ENCODE assay signal across 25 cellular contexts in genomic region chr20:57210054-57210910, GRCh38. TPM values are rescaled to one million over a fixed set of nuclear protein-coding genes. Genes with fewer than 3 reads are reported as not detected.
DNase-seq lines count a peak whose midpoint lies in the region; ATAC-seq and TF ChIP-seq lines count a peak whose summit lies in the region.
"Had no signal": no experiment of that assay in that cellular context is flagged by ENCODE, and none has a peak within 500 bp of the region (broad histone marks: within the 10 kb centered on the region; RNA-seq: fewer than 3 reads in every experiment).

No MANE protein-coding gene starts in this region.

- H3K36me3 Mint-ChIP-seq in natural killer cell treated with Interleukin-12 subunit alpha and Interleukin-12 subunit beta and Interleukin-15 and Interleukin-18, amount 100 ng/mL, for 72 hours, result no peaks in the 10 kb centered on the region
- no peaks in the 10 kb centered on the region for H3K36me3 Mint-ChIP-seq in natural killer cell
- peaks cover 0 to 3% of the 10 kb centered on the region in 2 donors for H3K36me3 Mint-ChIP-seq in stimulated activated naive B cell treated with anti-CD40 and anti-IgM and Interleukin-4, amounts not matched to agents 10 μg/mL and 1 μg/mL and 100 μg/mL, for 72 hours
- H3K36me3 Mint-ChIP-seq: activated naive CD4-positive, alpha-beta T cell treated with anti-CD3 and anti-CD28 coated beads, Interleukin-2, amount 10 ng/mL, durations not matched to agents 7 days and 5 days had no signal

- intact Hi-C loops in natural killer cell (cut with micrococcal nuclease), result no loop called here

- H3K9me3 ChIP-seq in osteoblast (ENCODE audit: low read depth, low read length), result no peaks in the 10 kb centered on the region
- H3K9me3 ChIP-seq: uterus had no signal

- H3K36me3 ChIP-seq in osteoblast (ENCODE audit: insufficient read depth, low read length), result no peaks in the 10 kb centered on the region
- H3K36me3 ChIP-seq: breast epithelium, uterus had no signal

- DNase-seq in natural killer cell treated with Interleukin-12 subunit alpha and Interleukin-12 subunit beta and Interleukin-15 and Interleukin-18, amount 100 ng/mL, for 72 hours (ENCODE audit: low spot score), result peak; percentile 15
- DNase-seq in natural killer cell (no peak), left lobe of liver (ENCODE audit: low spot score) (peak; percentile 70), osteoblast (ENCODE audit: insufficient read length, low spot score, missing footprints) (peak; percentile 26)
- no peak for DNase-seq in stimulated activated naive B cell treated with anti-CD40 and anti-IgM and Interleukin-4, amounts not matched to agents 10 μg/mL and 1 μg/mL and 100 μg/mL, for 72 hours
- no peak for DNase-seq in activated CD8-positive, alpha-beta memory T cell treated with anti-CD3 and anti-CD28 coated beads, Interleukin-2, amount 50 U/mL, for 48 hours
- DNase-seq: 8988T; activated naive CD4-positive, alpha-beta T cell treated with anti-CD3 and anti-CD28 coated beads, Interleukin-2, amount 10 ng/mL, durations not matched to agents 7 days and 5 days; effector CD8-positive, alpha-beta T cell; erythroblast; glutamatergic neuron; GOT3; mammary epithelial cell; NCI-H1092; NCI-H1694 treated with DMSO at 0.1 percent for 48 hours; NCI-H526 treated with DMSO at 0.1 percent for 48 hours; occipital lobe; retina; stimulated activated CD4-positive, alpha-beta T cell treated with anti-CD3 and anti-CD28 coated beads, Interleukin-2, amount 100 ng/mL, for 24 hours; SW 1271; T1000; uterus had no signal

- H3K4me2 ChIP-seq in osteoblast (ENCODE audit: insufficient read depth, low read length), result no peak overlapping the region

- H3K4me3 Mint-ChIP-seq in natural killer cell treated with Interleukin-12 subunit alpha and Interleukin-12 subunit beta and Interleukin-15 and Interleukin-18, amount 100 ng/mL, for 72 hours, result no peak overlapping the region
- no peak overlapping the region for H3K4me3 Mint-ChIP-seq in natural killer cell
- H3K4me3 Mint-ChIP-seq in stimulated activated naive B cell treated with anti-CD40 and anti-IgM and Interleukin-4, amounts not matched to agents 10 μg/mL and 1 μg/mL and 100 μg/mL, for 72 hours, result no peak overlapping the region
- H3K4me3 Mint-ChIP-seq: activated naive CD4-positive, alpha-beta T cell treated with anti-CD3 and anti-CD28 coated beads, Interleukin-2, amount 10 ng/mL, durations not matched to agents 7 days and 5 days had no signal

- TF ChIP-seq CTCF in natural killer cell (IDR thresholded peaks at IDR 0.05), result no peak
- no peak for TF ChIP-seq CTCF in osteoblast (IDR thresholded peaks at IDR 0.05; ENCODE audit: extremely low read depth, low read depth, low read length)

- H3K4me1 Mint-ChIP-seq in natural killer cell treated with Interleukin-12 subunit alpha and Interleukin-12 subunit beta and Interleukin-15 and Interleukin-18, amount 100 ng/mL, for 72 hours (ENCODE audit: low read depth in 2 of 2), result peaks cover 0 to 6% of the 10 kb centered on the region in 2 donors
- H3K4me1 Mint-ChIP-seq in natural killer cell, result peaks cover 5 to 6% of the 10 kb centered on the region in 2 donors
- peaks cover 0 to 1% of the 10 kb centered on the region in 2 donors for H3K4me1 Mint-ChIP-seq in stimulated activated naive B cell treated with anti-CD40 and anti-IgM and Interleukin-4, amounts not matched to agents 10 μg/mL and 1 μg/mL and 100 μg/mL, for 72 hours
- H3K4me1 Mint-ChIP-seq: activated naive CD4-positive, alpha-beta T cell treated with anti-CD3 and anti-CD28 coated beads, Interleukin-2, amount 10 ng/mL, durations not matched to agents 7 days and 5 days had no signal

- no peaks in the 10 kb centered on the region for H3K27me3 ChIP-seq in osteoblast (ENCODE audit: insufficient read depth, low read length)
- H3K27me3 ChIP-seq: breast epithelium, uterus had no signal

- no peak overlapping the region for H3K4me3 ChIP-seq in osteoblast (ENCODE audit: insufficient read depth, low read length)
- H3K4me3 ChIP-seq: breast epithelium, uterus had no signal

- H3K79me2 ChIP-seq in osteoblast (ENCODE audit: insufficient read depth, low read length), result no peaks in the 10 kb centered on the region

- no peaks in the 10 kb centered on the region for H3K4me1 ChIP-seq in osteoblast (ENCODE audit: insufficient read depth, low read length)
- H3K4me1 ChIP-seq: breast epithelium had no signal

- no peaks in the 10 kb centered on the region for H3K9me3 Mint-ChIP-seq in natural killer cell treated with Interleukin-12 subunit alpha and Interleukin-12 subunit beta and Interleukin-15 and Interleukin-18, amount 100 ng/mL, for 72 hours
- no peaks in the 10 kb centered on the region for H3K9me3 Mint-ChIP-seq in natural killer cell
- H3K9me3 Mint-ChIP-seq in stimulated activated naive B cell treated with anti-CD40 and anti-IgM and Interleukin-4, amounts not matched to agents 10 μg/mL and 1 μg/mL and 100 μg/mL, for 72 hours, result peaks cover 4 to 5% of the 10 kb centered on the region in 2 donors
- H3K9me3 Mint-ChIP-seq: activated naive CD4-positive, alpha-beta T cell treated with anti-CD3 and anti-CD28 coated beads, Interleukin-2, amount 10 ng/mL, durations not matched to agents 7 days and 5 days had no signal

- no peak for ATAC-seq in natural killer cell treated with Interleukin-12 subunit alpha and Interleukin-12 subunit beta and Interleukin-15 and Interleukin-18, amount 100 ng/mL, for 72 hours
- ATAC-seq in natural killer cell (no peak), left lobe of liver (peak; percentile 99), GM18868 (IDR thresholded peaks at IDR 0.05; ENCODE audit: unreplicated experiment) (no peak), GM19455 (IDR thresholded peaks at IDR 0.05; ENCODE audit: unreplicated experiment) (no peak)
- no peak for ATAC-seq in stimulated activated naive B cell treated with anti-CD40 and anti-IgM and Interleukin-4, amounts not matched to agents 10 μg/mL and 1 μg/mL and 100 μg/mL, for 72 hours (replicated peaks)

- H3K27me3 Mint-ChIP-seq in natural killer cell treated with Interleukin-12 subunit alpha and Interleukin-12 subunit beta and Interleukin-15 and Interleukin-18, amount 100 ng/mL, for 72 hours, result peaks cover 16 to 19% of the 10 kb centered on the region in 2 donors
- peaks cover 12 to 34% of the 10 kb centered on the region in 2 donors for H3K27me3 Mint-ChIP-seq in natural killer cell (ENCODE audit: low read depth in 2 of 2)
- peaks cover 12 to 26% of the 10 kb centered on the region in 2 donors for H3K27me3 Mint-ChIP-seq in stimulated activated naive B cell treated with anti-CD40 and anti-IgM and Interleukin-4, amounts not matched to agents 10 μg/mL and 1 μg/mL and 100 μg/mL, for 72 hours

- H3K27ac ChIP-seq in osteoblast (ENCODE audit: low read depth, low read length), result no peak overlapping the region
- H3K27ac ChIP-seq: breast epithelium, uterus had no signal

- no peaks in the 10 kb centered on the region for H4K20me1 ChIP-seq in osteoblast (ENCODE audit: insufficient read depth, low read length)

- no peak overlapping the region for H2AFZ ChIP-seq in osteoblast (ENCODE audit: low read length)

- no peak overlapping the region for H3K27ac Mint-ChIP-seq in natural killer cell treated with Interleukin-12 subunit alpha and Interleukin-12 subunit beta and Interleukin-15 and Interleukin-18, amount 100 ng/mL, for 72 hours
- no peak overlapping the region for H3K27ac Mint-ChIP-seq in natural killer cell
- H3K27ac Mint-ChIP-seq in stimulated activated naive B cell treated with anti-CD40 and anti-IgM and Interleukin-4, amounts not matched to agents 10 μg/mL and 1 μg/mL and 100 μg/mL, for 72 hours, result no peak overlapping the region
- H3K27ac Mint-ChIP-seq: activated naive CD4-positive, alpha-beta T cell treated with anti-CD3 and anti-CD28 coated beads, Interleukin-2, amount 10 ng/mL, durations not matched to agents 7 days and 5 days had no signal

RNA-seq across cellular contexts. Expression of gene BMP7, which starts 56.2 kb away (rescaled TPM):
- not detected for total RNA-seq in natural killer cell treated with Interleukin-12 subunit alpha and Interleukin-12 subunit beta and Interleukin-15 and Interleukin-18, amount 100 ng/mL, for 72 hours
- total RNA-seq in natural killer cell (not detected), left lobe of liver (0.38 TPM), osteoblast (not detected in 2 replicates)

Comparison
In these comparisons a context has a peak if more than half of its experiments do, and no peak if none do; other contexts are left out.
1. DNase-seq: peak in natural killer cell treated with Interleukin-12 subunit alpha and Interleukin-12 subunit beta and Interleukin-15 and Interleukin-18, amount 100 ng/mL, for 72 hours (single experiment), left lobe of liver (single experiment) and osteoblast (single experiment); none in natural killer cell (single experiment), stimulated activated naive B cell treated with anti-CD40 and anti-IgM and Interleukin-4, amounts not matched to agents 10 μg/mL and 1 μg/mL and 100 μg/mL, for 72 hours (single experiment) and activated CD8-positive, alpha-beta memory T cell treated with anti-CD3 and anti-CD28 coated beads, Interleukin-2, amount 50 U/mL, for 48 hours (single experiment).